In the genomic region with DNA sequence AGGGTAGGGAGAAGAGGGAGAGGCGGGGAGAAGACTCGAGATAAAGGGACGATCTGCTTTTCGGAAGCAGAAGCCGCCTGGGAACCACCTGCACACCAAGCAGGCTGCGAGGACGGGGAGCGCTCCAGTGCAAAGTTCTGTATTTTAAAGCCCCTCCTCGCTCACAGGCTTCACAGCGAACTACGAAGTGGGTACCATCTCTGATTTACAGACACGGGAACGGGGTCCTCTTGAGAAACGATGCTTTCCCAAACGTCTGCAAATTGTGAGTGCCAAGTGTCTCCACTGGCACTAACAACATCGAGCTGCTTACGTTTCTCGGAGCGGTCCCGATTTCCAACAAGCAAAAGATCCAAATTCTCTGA, we compare ENCODE assay signal across 8 cellular contexts. TPM values are rescaled to one million over a fixed set of nuclear protein-coding genes. Genes with fewer than 3 reads are reported as not detected.
DNase-seq lines count a peak whose midpoint lies in the region; ATAC-seq and TF ChIP-seq lines count a peak whose summit lies in the region.

No MANE protein-coding gene starts in this region.

- TF ChIP-seq CTCF in AG04450 (IDR thresholded peaks at IDR 0.05; ENCODE audit: low read depth, low read length) (no peak), epithelial cell of esophagus (IDR thresholded peaks at IDR 0.05; ENCODE audit: insufficient read depth, low read depth, low read length, missing control alignments) (no peak), nephron progenitor cell (IDR thresholded peaks at IDR 0.05) (no peak)

- DNase-seq in AG04450 (ENCODE audit: low read depth, low spot score) = no peak
- peak; percentile 79 for DNase-seq in activated CD4-positive, alpha-beta T cell treated with anti-CD3 and anti-CD28 coated beads, Interleukin-2, amount 10 ng/mL, durations not matched to agents 24 days and 14 days
- DNase-seq in epithelial cell of esophagus (ENCODE audit: low read depth) = no peak
- DNase-seq in nephron progenitor cell = peak; percentile 26

- peaks cover 2% of the 10 kb centered on the region for H3K36me3 Mint-ChIP-seq in activated CD4-positive, alpha-beta T cell treated with anti-CD3 and anti-CD28 coated beads, Interleukin-2, amount 10 ng/mL, durations not matched to agents 24 days and 14 days (ENCODE audit: low read depth)
- H3K36me3 Mint-ChIP-seq in nephron progenitor cell (ENCODE audit: low read depth) = no peaks in the 10 kb centered on the region

- intact Hi-C loops in activated CD4-positive, alpha-beta T cell treated with anti-CD3 and anti-CD28 coated beads, Interleukin-2, amount 10 ng/mL, durations not matched to agents 24 days and 14 days (cut with micrococcal nuclease) = loop anchor here (1.0 to 10.0 kb wide), 6 partner anchors 29 to 440 kb away; partner anchors contain the start of genes MRPL16 and PATL1

- H3K27ac ChIP-seq in AG04450 (ENCODE audit: low read depth, low read length) = no peak overlapping the region
- H3K27ac ChIP-seq in HUES48 (ENCODE audit: low read depth, low read length) = no peak overlapping the region

- H3K9me3 ChIP-seq in AG04450 (ENCODE audit: control insufficient read depth, insufficient read depth, low read length) (no peaks in the 10 kb centered on the region; the same call in 1 of the 2 replicates), HUES48 (ENCODE audit: control insufficient read depth, insufficient read depth, low read length) (no peaks in the 10 kb centered on the region)

- ATAC-seq in GM18517 (IDR thresholded peaks at IDR 0.05; ENCODE audit: unreplicated experiment) (peak; percentile 10), GM19351 (IDR thresholded peaks at IDR 0.05; ENCODE audit: unreplicated experiment) (no peak), HG02763 (IDR thresholded peaks at IDR 0.05; ENCODE audit: unreplicated experiment) (no peak)

- no peaks in the 10 kb centered on the region for H3K27me3 ChIP-seq in AG04450 (ENCODE audit: control insufficient read depth, insufficient read depth, low read length)
- H3K27me3 ChIP-seq in HUES48 (ENCODE audit: control insufficient read depth, insufficient read depth, low read length) = no peaks in the 10 kb centered on the region

- H3K4me1 Mint-ChIP-seq in activated CD4-positive, alpha-beta T cell treated with anti-CD3 and anti-CD28 coated beads, Interleukin-2, amount 10 ng/mL, durations not matched to agents 24 days and 14 days = peaks cover 38% of the 10 kb centered on the region
- peaks cover 38% of the 10 kb centered on the region for H3K4me1 Mint-ChIP-seq in nephron progenitor cell

- peak overlapping the region; percentile 90 for H3K27ac Mint-ChIP-seq in activated CD4-positive, alpha-beta T cell treated with anti-CD3 and anti-CD28 coated beads, Interleukin-2, amount 10 ng/mL, durations not matched to agents 24 days and 14 days
- H3K27ac Mint-ChIP-seq in nephron progenitor cell = no peak overlapping the region

- H3K27me3 Mint-ChIP-seq in activated CD4-positive, alpha-beta T cell treated with anti-CD3 and anti-CD28 coated beads, Interleukin-2, amount 10 ng/mL, durations not matched to agents 24 days and 14 days = no peaks in the 10 kb centered on the region
- H3K27me3 Mint-ChIP-seq in nephron progenitor cell (ENCODE audit: low read depth, poor library complexity) = peaks cover 4% of the 10 kb centered on the region

- POLR2A ChIA-PET in AG04450 (lab: Yijun Ruan, JAX) = interaction anchor here (1.3 to 1.8 kb wide), 4 partner anchors 32 to 86 kb away, joined by 4 to 8 read pairs (median 7); partner anchors contain the start of gene PATL1

- peaks cover 14% of the 10 kb centered on the region for H3K4me1 ChIP-seq in HUES48 (ENCODE audit: control insufficient read depth, insufficient read depth, low read length)

- 0 out of 2 replicates have a peak, but pooled peaks cover 2% of the 10 kb centered on the region for H3K36me3 ChIP-seq in HUES48 (ENCODE audit: control insufficient read depth, insufficient read depth, low read length)

- H3K4me3 Mint-ChIP-seq in activated CD4-positive, alpha-beta T cell treated with anti-CD3 and anti-CD28 coated beads, Interleukin-2, amount 10 ng/mL, durations not matched to agents 24 days and 14 days = peak overlapping the region; percentile 96
- peak overlapping the region; percentile 93 for H3K4me3 Mint-ChIP-seq in nephron progenitor cell

- no peak overlapping the region for H3K9ac ChIP-seq in HUES48 (ENCODE audit: low read depth, low read length)

- H3K4me3 ChIP-seq in AG04450 (ENCODE audit: low read depth, low read length) (peak overlapping the region; percentile 85), HUES48 (ENCODE audit: low read depth, low read length) (peak overlapping the region; percentile 94), epithelial cell of esophagus (ENCODE audit: low read length) (peak overlapping the region; percentile 83)

- CTCF ChIA-PET in AG04450 (lab: Charles Lee) = interaction anchor here (0.7 to 5.0 kb wide), 17 partner anchors 9 to 226 kb away, joined by 3 to 79 read pairs (median 5); partner anchors contain the start of gene MRPL16

- no peaks in the 10 kb centered on the region for H3K9me3 Mint-ChIP-seq in activated CD4-positive, alpha-beta T cell treated with anti-CD3 and anti-CD28 coated beads, Interleukin-2, amount 10 ng/mL, durations not matched to agents 24 days and 14 days
- H3K9me3 Mint-ChIP-seq in nephron progenitor cell = no peaks in the 10 kb centered on the region

RNA-seq across cellular contexts. Expression of gene STX3, which starts 0.7 kb away (rescaled TPM):
- polyA plus RNA-seq in AG04450 (2011; rRNA removed) = 10.2 and 12.4 TPM in 2 replicates
- polyA minus RNA-seq in AG04450 (2011; rRNA and poly(A)+ RNA removed) = 7.6 and 10.3 TPM in 2 replicates
- total RNA-seq in activated CD4-positive, alpha-beta T cell treated with anti-CD3 and anti-CD28 coated beads, Interleukin-2, amount 10 ng/mL, durations not matched to agents 24 days and 14 days = 19.2 and 20.1 TPM in 2 replicates

RNA-seq across cellular contexts. Expression of gene OR10V1, which starts 40.8 kb away (rescaled TPM):
- polyA plus RNA-seq in AG04450 (2011; rRNA removed) = not detected in 2 replicates
- not detected in 2 replicates for polyA minus RNA-seq in AG04450 (2011; rRNA and poly(A)+ RNA removed)
- not detected in 2 replicates for total RNA-seq in activated CD4-positive, alpha-beta T cell treated with anti-CD3 and anti-CD28 coated beads, Interleukin-2, amount 10 ng/mL, durations not matched to agents 24 days and 14 days

RNA-seq across cellular contexts. Expression of gene MRPL16, which starts 56.1 kb away (rescaled TPM):
- polyA plus RNA-seq in AG04450 (2011; rRNA removed) = 65.0 and 72.3 TPM in 2 replicates
- 29.6 and 32.8 TPM in 2 replicates for polyA minus RNA-seq in AG04450 (2011; rRNA and poly(A)+ RNA removed)
- total RNA-seq in activated CD4-positive, alpha-beta T cell treated with anti-CD3 and anti-CD28 coated beads, Interleukin-2, amount 10 ng/mL, durations not matched to agents 24 days and 14 days = 96.8 and 97.4 TPM in 2 replicates

Comparison
In these comparisons a context has a peak if more than half of its experiments do, and no peak if none do; other contexts are left out.
1. DNase-seq: peak in activated CD4-positive, alpha-beta T cell treated with anti-CD3 and anti-CD28 coated beads, Interleukin-2, amount 10 ng/mL, durations not matched to agents 24 days and 14 days (single experiment) and nephron progenitor cell (single experiment); none in AG04450 (single experiment) and epithelial cell of esophagus (single experiment).
2. Peak in every context shown above with its lines, with median percentiles within 50 percentile points of each other: H3K4me3 ChIP-seq.